ENCODE assay signal across 8 cellular contexts in the genomic region with DNA sequence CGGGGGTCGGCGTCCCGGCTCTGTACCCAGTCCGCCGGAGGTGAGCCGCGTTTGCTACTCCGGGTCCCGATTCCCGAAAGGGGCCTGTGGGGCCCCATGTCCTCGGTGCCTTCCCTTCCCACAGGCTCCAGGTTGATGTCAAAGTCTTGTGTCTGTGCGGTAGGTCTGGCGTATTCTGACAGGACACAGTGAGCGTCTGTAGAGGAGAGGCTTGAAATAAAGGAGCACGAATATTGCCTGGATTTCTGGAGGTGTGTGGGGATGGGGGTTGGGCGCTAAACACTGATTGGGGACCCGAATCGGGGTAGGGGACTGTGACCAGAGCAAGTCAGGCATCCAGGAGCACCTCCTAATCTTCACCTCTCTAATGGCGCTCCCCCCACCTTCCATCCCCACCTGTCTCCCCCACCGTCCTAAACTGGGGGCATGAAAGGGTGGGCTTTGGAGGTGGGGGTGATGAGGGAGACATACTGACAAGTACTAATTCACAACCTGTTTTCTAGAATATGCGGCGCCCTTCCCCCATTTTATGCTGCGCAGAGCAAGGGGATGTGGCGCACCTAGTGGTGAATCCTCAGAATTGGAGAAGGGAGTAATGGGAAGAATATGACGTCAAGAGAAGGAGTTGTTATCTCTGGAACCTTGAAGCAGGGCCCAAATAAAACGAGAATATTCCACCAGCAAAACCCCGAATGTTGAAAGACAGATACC. TPM values are rescaled to one million over a fixed set of nuclear protein-coding genes. Genes with fewer than 3 reads are reported as not detected.
DNase-seq lines count a peak whose midpoint lies in the region; FAIRE-seq and TF ChIP-seq lines count a peak whose summit lies in the region.

No MANE protein-coding gene starts in this region.

- TF ChIP-seq CTCF in AG10803 (conservative IDR thresholded peaks at IDR 0.05; ENCODE audit: low read length) (peak; percentile 61), bronchial epithelial cell (IDR thresholded peaks at IDR 0.05; ENCODE audit: insufficient read depth, low read length, severe bottlenecking) (peak; percentile 50)

- H3K36me3 ChIP-seq in GM23248 (ENCODE audit: low read depth) (no peaks in the 10 kb centered on the region), bronchial epithelial cell (ENCODE audit: control insufficient read depth, insufficient read depth, low read length) (no peaks in the 10 kb centered on the region), iPS-15b (ENCODE audit: control insufficient read depth, insufficient read depth, low read length) (peaks cover 5% of the 10 kb centered on the region)

- H2AFZ ChIP-seq in GM23248: peak overlapping the region; percentile 91

- in situ Hi-C loops in GM23248 (cut with MboI): no loop called here

- H3K4me3 ChIP-seq in AG10803 (ENCODE audit: low read length): peak overlapping the region; percentile 69
- H3K4me3 ChIP-seq in GM23248: peak overlapping the region; percentile 78
- peak overlapping the region; percentile 57 for H3K4me3 ChIP-seq in bronchial epithelial cell (ENCODE audit: low read depth, low read length)
- H3K4me3 ChIP-seq in iPS-15b (ENCODE audit: low read depth, low read length): peak overlapping the region; percentile 74

- no peaks in the 10 kb centered on the region for H3K27me3 ChIP-seq in GM23248 (replicated peaks; ENCODE audit: insufficient read depth)
- H3K27me3 ChIP-seq in bronchial epithelial cell (ENCODE audit: control insufficient read depth, insufficient read depth, low read length): no peaks in the 10 kb centered on the region
- H3K27me3 ChIP-seq in iPS-15b (ENCODE audit: control insufficient read depth, insufficient read depth, low read length): peaks cover 10% of the 10 kb centered on the region

- no peaks in the 10 kb centered on the region for H3K9me2 ChIP-seq in GM23248 (ENCODE audit: insufficient read depth)

- WGBS in GM23248 (ENCODE audit: low coverage in 1 of 2, low lambda C conversion rate in 2 of 2, missing lambda C conversion rate in 2 of 2), 2 experiments: 1 to 3% methylated on average over 7 to 25 of the region's 28 CpGs

- H3K27ac ChIP-seq in GM23248: 0 out of 2 replicates have a peak overlapping the region, but pooled peaks have one; percentile 7

- H3K9me3 ChIP-seq in GM23248 (ENCODE audit: low read depth) (no peaks in the 10 kb centered on the region), iPS-15b (ENCODE audit: control insufficient read depth, insufficient read depth, low read length) (no peaks in the 10 kb centered on the region)

- H3K9ac ChIP-seq in GM23248 (peak overlapping the region; percentile 85), iPS-15b (ENCODE audit: low read depth, low read length) (no peak overlapping the region)

- FAIRE-seq in bronchial epithelial cell (lab: Jason Lieb, UNC): no peak

- H3F3A ChIP-seq in GM23248 (ENCODE audit: insufficient read depth): no peaks in the 10 kb centered on the region

- peak overlapping the region; percentile 80 for H3K4me2 ChIP-seq in GM23248 (ENCODE audit: unreplicated experiment)

- no peaks in the 10 kb centered on the region for H3K79me2 ChIP-seq in GM23248 (ENCODE audit: insufficient read depth)

- H4K20me1 ChIP-seq in GM23248 (ENCODE audit: insufficient read depth): no peaks in the 10 kb centered on the region

- H3K4me1 ChIP-seq in GM23248 (ENCODE audit: insufficient read depth) (no peaks in the 10 kb centered on the region; the same call in 1 of the 2 replicates), iPS-15b (ENCODE audit: control insufficient read depth, insufficient read depth, low read length) (no peaks in the 10 kb centered on the region)

- DNase-seq in AG10803 (ENCODE audit: low read depth): peak; percentile 38
- peak; percentile 71 for DNase-seq in GM23248
- peak; percentile 37 for DNase-seq in NCI-H748 treated with DMSO at 0.1 percent for 48 hours (lab: John Stamatoyannopoulos, UW)
- DNase-seq in bronchial epithelial cell (ENCODE audit: low read depth): peak; percentile 34
- DNase-seq in pulmonary artery endothelial cell (ENCODE audit: low read depth, low spot score): peak; percentile 7
- no peak for DNase-seq in effector CD4-positive, alpha-beta T cell
- DNase-seq in NOMO-1 treated with DMSO at 0.1 percent for 48 hours (lab: John Stamatoyannopoulos, UW; ENCODE audit: unreplicated experiment): no peak

RNA-seq across cellular contexts. Expression of gene GPRASP2, which starts 0.9 kb away (rescaled TPM):
- 16.4 and 20.7 TPM in 2 replicates for total RNA-seq in GM23248 (2014; rRNA removed; shearing (Covaris generic))
- 8.4 TPM in 2 replicates for polyA plus RNA-seq in GM23248 (2016; fragmentation: Nextera tagmentation; extraction: Ambion mirVana)
- total RNA-seq in bronchial epithelial cell (4.2 and 9.6 TPM in 2 replicates), pulmonary artery endothelial cell (17.6 and 27.4 TPM in 2 replicates)

RNA-seq across cellular contexts. Expression of gene GPRASP3, which starts 7.4 kb away (rescaled TPM):
- 0.89 and 1.5 TPM in 2 replicates for total RNA-seq in GM23248 (2014; rRNA removed; shearing (Covaris generic))
- polyA plus RNA-seq in GM23248 (2016; fragmentation: Nextera tagmentation; extraction: Ambion mirVana): 2.6 and 2.7 TPM in 2 replicates
- total RNA-seq in bronchial epithelial cell: 1.8 and 2.6 TPM in 2 replicates
- total RNA-seq in pulmonary artery endothelial cell: 7.6 and 11.4 TPM in 2 replicates

Comparison
In these comparisons a context has a peak if more than half of its experiments do, and no peak if none do; other contexts are left out.
1. DNase-seq: peak in AG10803 (single experiment), GM23248 (single experiment), NCI-H748 treated with DMSO at 0.1 percent for 48 hours (single experiment), bronchial epithelial cell (single experiment) and pulmonary artery endothelial cell (single experiment); none in effector CD4-positive, alpha-beta T cell (single experiment) and NOMO-1 treated with DMSO at 0.1 percent for 48 hours (single experiment).
2. Peak in every context shown above with its lines, with median percentiles within 50 percentile points of each other: H3K4me3 ChIP-seq.